Comparison of ENCODE assay signal across 9 cellular contexts in genomic region chr6:11374036-11375010, GRCh38.
DNase-seq lines count a peak whose midpoint lies in the region; ATAC-seq, FAIRE-seq and TF ChIP-seq lines count a peak whose summit lies in the region.
"Had no signal": no experiment of that assay in that cellular context is flagged by ENCODE, and none has a peak within 500 bp of the region (broad histone marks: within the 10 kb centered on the region; RNA-seq: fewer than 3 reads in every experiment).

No MANE protein-coding gene starts in this region.

- H3K9me3 ChIP-seq in T-helper 17 cell (ENCODE audit: control insufficient read depth, low read length, poor library complexity, severe bottlenecking) (no peaks in the 10 kb centered on the region), esophagus squamous epithelium (no peaks in the 10 kb centered on the region)

- H3K4me1 Mint-ChIP-seq in T-helper 17 cell: peaks cover 47% of the 10 kb centered on the region
- peaks cover 77% of the 10 kb centered on the region for H3K4me1 Mint-ChIP-seq in stimulated activated effector memory CD8-positive, alpha-beta T cell treated with anti-CD3 and anti-CD28 coated beads, Interleukin-12 subunit alpha, Interleukin-12 subunit beta, amount 100 ng/mL, for 72 hours

- H3K27ac Mint-ChIP-seq in T-helper 17 cell: peak overlapping the region; percentile 29
- H3K27ac Mint-ChIP-seq in stimulated activated effector memory CD8-positive, alpha-beta T cell treated with anti-CD3 and anti-CD28 coated beads, Interleukin-12 subunit alpha, Interleukin-12 subunit beta, amount 100 ng/mL, for 72 hours: no peak overlapping the region

- H3K9me3 Mint-ChIP-seq in stimulated activated effector memory CD8-positive, alpha-beta T cell treated with anti-CD3 and anti-CD28 coated beads, Interleukin-12 subunit alpha, Interleukin-12 subunit beta, amount 100 ng/mL, for 72 hours: peaks cover 3% of the 10 kb centered on the region

- no peak for TF ChIP-seq CTCF in esophagus squamous epithelium (IDR thresholded peaks at IDR 0.05)

- TF ChIP-seq POLR2A in esophagus squamous epithelium (IDR thresholded peaks at IDR 0.05): no peak

- no peak overlapping the region for H3K27ac ChIP-seq in esophagus squamous epithelium
- H3K27ac ChIP-seq: C4-2B had no signal

- H3K27me3 Mint-ChIP-seq in T-helper 17 cell: no peaks in the 10 kb centered on the region

- no peak overlapping the region for H3K4me3 ChIP-seq in esophagus squamous epithelium

- H3K4me3 Mint-ChIP-seq in T-helper 17 cell: no peak overlapping the region
- H3K4me3 Mint-ChIP-seq in stimulated activated effector memory CD8-positive, alpha-beta T cell treated with anti-CD3 and anti-CD28 coated beads, Interleukin-12 subunit alpha, Interleukin-12 subunit beta, amount 100 ng/mL, for 72 hours: peak overlapping the region; percentile 14

- intact Hi-C loops in esophagus squamous epithelium (cut with DNase I): no loop called here

- H3K27me3 ChIP-seq in esophagus squamous epithelium: no peaks in the 10 kb centered on the region

- H3K4me1 ChIP-seq in esophagus squamous epithelium: peaks cover 0 to 14% (median 5%) of the 10 kb centered on the region in 3 donors

- WGBS in esophagus squamous epithelium, 2 donors: 65 to 70% methylated on average over 4 of the region's 4 CpGs

- H3K36me3 Mint-ChIP-seq in T-helper 17 cell (ENCODE audit: low read depth): peaks cover 11% of the 10 kb centered on the region
- peaks cover 24% of the 10 kb centered on the region for H3K36me3 Mint-ChIP-seq in stimulated activated effector memory CD8-positive, alpha-beta T cell treated with anti-CD3 and anti-CD28 coated beads, Interleukin-12 subunit alpha, Interleukin-12 subunit beta, amount 100 ng/mL, for 72 hours

- ATAC-seq in HG02973 (IDR thresholded peaks at IDR 0.05; ENCODE audit: unreplicated experiment) (peak; percentile 90), T-helper 17 cell (peak; percentile 79)
- peak; percentile 79 for ATAC-seq in stimulated activated effector memory CD8-positive, alpha-beta T cell treated with anti-CD3 and anti-CD28 coated beads, Interleukin-12 subunit alpha, Interleukin-12 subunit beta, amount 100 ng/mL, for 72 hours

- no peaks in the 10 kb centered on the region for H3K36me3 ChIP-seq in esophagus squamous epithelium

- FAIRE-seq in HTR-8/SVneo (lab: Jason Lieb, UNC): no peak

- DNase-seq in activated naive CD4-positive, alpha-beta T cell treated with Interleukin-2 at 50 U/mL for 16 hours: peak; percentile 21
- no peak for DNase-seq in activated naive CD4-positive, alpha-beta T cell (lab: John Stamatoyannopoulos, UW)
- DNase-seq in T-helper 17 cell: no peak
- DNase-seq in stimulated activated effector memory CD8-positive, alpha-beta T cell treated with anti-CD3 and anti-CD28 coated beads, Interleukin-12 subunit alpha, Interleukin-12 subunit beta, amount 100 ng/mL, for 72 hours (ENCODE audit: low spot score in 2 of 2): no peak
- no peak for DNase-seq in HTR-8/SVneo (ENCODE audit: insufficient read length, low spot score)
- no peak for DNase-seq in esophagus squamous epithelium (lab: John Stamatoyannopoulos, UW)
- DNase-seq in DMS153 (lab: John Stamatoyannopoulos, UW): no peak
